In genomic region chr1:10889628-10890353, GRCh38 we compare ENCODE assay signal across 1 cellular context.
TF ChIP-seq lines count a peak whose summit lies in the region.

No MANE protein-coding gene starts in this region.

TF ChIP-seq in SK-N-SH, 30 proteins besides CTCF, POLR2A, EP300 and RAD21 (continued from another document):
- TF ChIP-seq GABPA (IDR thresholded peaks at IDR 0.05; ENCODE audit: low read depth) (no peak), FOSL2 (IDR thresholded peaks at IDR 0.05; ENCODE audit: borderline replicate concordance, low read depth) (no peak), MEF2A (IDR thresholded peaks at IDR 0.05; ENCODE audit: borderline replicate concordance, low read depth) (no peak), JUND (IDR thresholded peaks at IDR 0.05) (no peak), CHD2 (IDR thresholded peaks at IDR 0.05; ENCODE audit: low read length, partially characterized antibody) (no peak), IRF3 (IDR thresholded peaks at IDR 0.05; ENCODE audit: low read depth, low read length) (no peak), ZBTB33 (IDR thresholded peaks at IDR 0.05; ENCODE audit: borderline replicate concordance, low read depth) (no peak), REST (IDR thresholded peaks at IDR 0.05; ENCODE audit: low read depth, low read length) (no peak), SMC3 (IDR thresholded peaks at IDR 0.05; ENCODE audit: low read depth, low read length) (no peak)
- TF ChIP-seq, protein P1, sequence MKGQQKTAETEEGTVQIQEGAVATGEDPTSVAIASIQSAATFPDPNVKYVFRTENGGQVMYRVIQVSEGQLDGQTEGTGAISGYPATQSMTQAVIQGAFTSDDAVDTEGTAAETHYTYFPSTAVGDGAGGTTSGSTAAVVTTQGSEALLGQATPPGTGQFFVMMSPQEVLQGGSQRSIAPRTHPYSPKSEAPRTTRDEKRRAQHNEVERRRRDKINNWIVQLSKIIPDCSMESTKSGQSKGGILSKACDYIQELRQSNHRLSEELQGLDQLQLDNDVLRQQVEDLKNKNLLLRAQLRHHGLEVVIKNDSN (IDR thresholded peaks at IDR 0.05; ENCODE audit: borderline replicate concordance, low read depth): no peak
